In the genomic region with DNA sequence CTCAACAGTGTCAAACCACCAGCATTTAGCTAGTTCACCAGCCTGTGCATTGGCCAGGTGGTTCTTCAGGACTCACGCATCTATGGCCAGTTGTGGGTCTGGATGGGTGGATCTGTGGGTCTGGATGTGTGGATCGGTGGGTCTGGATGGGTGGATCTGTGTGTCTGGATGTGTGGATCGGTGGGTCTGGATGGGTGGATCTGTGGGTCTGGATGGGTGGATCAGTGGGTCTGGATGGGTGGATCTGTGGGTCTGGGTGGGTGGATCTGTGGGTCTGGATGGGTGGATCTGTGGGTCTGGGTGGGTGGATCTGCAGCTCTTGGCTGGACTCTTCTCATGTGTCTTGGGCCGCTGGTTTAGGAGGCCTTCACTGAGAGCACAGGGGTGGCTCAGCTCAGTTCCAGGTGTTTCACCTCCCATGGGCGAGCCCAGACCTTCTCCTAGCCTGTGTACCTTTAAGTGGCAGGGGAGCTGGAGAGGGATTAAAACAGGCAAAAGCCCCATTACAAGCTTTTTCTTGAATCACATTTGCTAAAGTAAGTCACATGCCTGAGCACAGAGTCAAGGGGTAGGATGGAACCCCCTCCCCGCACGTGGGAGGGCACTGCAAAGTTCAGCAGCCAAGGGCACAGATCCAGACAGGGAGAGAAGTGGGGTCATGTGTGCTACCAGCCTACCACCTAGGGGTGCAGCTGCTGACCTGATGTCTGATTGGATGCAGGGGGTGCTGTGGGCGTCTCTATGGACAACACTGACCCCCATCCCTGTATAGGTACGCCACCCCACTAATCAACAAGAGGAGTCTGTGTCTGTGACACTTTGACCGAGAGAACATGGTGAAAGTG, we compare ENCODE assay signal across 18 cellular contexts. TPM values are rescaled to one million over a fixed set of nuclear protein-coding genes. Genes with fewer than 3 reads are reported as not detected.
DNase-seq lines count a peak whose midpoint lies in the region; ATAC-seq, FAIRE-seq and TF ChIP-seq lines count a peak whose summit lies in the region.
"Had no signal": no experiment of that assay in that cellular context is flagged by ENCODE, and none has a peak within 500 bp of the region (broad histone marks: within the 10 kb centered on the region; RNA-seq: fewer than 3 reads in every experiment).

No MANE protein-coding gene starts in this region.

- DNase-seq in HepG2 (ENCODE audit: low spot score), result no peak
- DNase-seq in right lobe of liver, result no peak
- DNase-seq in activated CD8-positive, alpha-beta memory T cell treated with anti-CD3 and anti-CD28 coated beads, Interleukin-2, amount 10 ng/mL, durations not matched to agents 7 days and 5 days, result no peak
- DNase-seq in memory B cell (ENCODE audit: low spot score in 2 of 2), result no peak
- no peak for DNase-seq in T-cell
- no peak for DNase-seq in mucosa of gallbladder (ENCODE audit: low spot score)
- no peak for DNase-seq in MM.1S
- DNase-seq: activated effector memory CD4-positive, alpha-beta T cell treated with anti-CD3 and anti-CD28 coated beads, Interleukin-2, amount 50 U/mL, for 16 hours; dermis blood vessel endothelial cell; Kasumi-1; NCI-H187 treated with DMSO at 0.1 percent for 48 hours; right cardiac atrium; Right ventricle myocardium superior; stimulated activated CD8-positive, alpha-beta memory T cell treated with anti-CD3 and anti-CD28 coated beads, Interleukin-4, amount 100 ng/mL, for 48 hours had no signal

- TF ChIP-seq EP300 in HepG2 (IDR thresholded peaks at IDR 0.05; ENCODE audit: low read depth in 2 of 2, low read length in 2 of 2) (no peak), HepG2 (CRISPR knock-in tag; IDR thresholded peaks at IDR 0.05; ENCODE audit: borderline replicate concordance) (no peak)

- H3K9me2 ChIP-seq in MM.1S (replicated peaks; ENCODE audit: insufficient read depth, low read length), result no peaks in the 10 kb centered on the region

- intact Hi-C loops in HepG2 (cut with micrococcal nuclease; ENCODE audit: unreplicated experiment) (loop anchor here (5.0 to 10.0 kb wide), 2 partner anchors 93 to 355 kb away; a partner anchor contains a TSS), right lobe of liver (cut with DNase I) (loop anchor here (5.0 kb wide), 2 partner anchors 182 to 228 kb away; no protein-coding TSS in a partner anchor)

- no peak overlapping the region for H3K4me3 ChIP-seq in HepG2 (replicated peaks in 1 of 3; ENCODE audit: insufficient read depth in 1 of 3, low read depth in 2 of 3, low read length in 3 of 3)
- no peak overlapping the region for H3K4me3 ChIP-seq in right lobe of liver
- H3K4me3 ChIP-seq in MM.1S (ENCODE audit: low read length), result no peak overlapping the region
- H3K4me3 ChIP-seq: adrenal gland, pancreas had no signal

- H3K79me2 ChIP-seq in HepG2 (ENCODE audit: insufficient read depth, low read length) (no peaks in the 10 kb centered on the region), MM.1S (ENCODE audit: low read length) (peaks cover 9% of the 10 kb centered on the region)

- H3K9ac ChIP-seq in HepG2 (ENCODE audit: insufficient read depth, low read depth, low read length) (no peak overlapping the region), MM.1S (ENCODE audit: low read length) (no peak overlapping the region)

- TF ChIP-seq CTCF in HepG2 (CRISPR knock-in tag; IDR thresholded peaks at IDR 0.05) (no peak), right lobe of liver (IDR thresholded peaks at IDR 0.05) (no peak), MM.1S (IDR thresholded peaks at IDR 0.05; ENCODE audit: low read length) (no peak)

- H2AFZ ChIP-seq in HepG2 (ENCODE audit: low read length) (no peak overlapping the region), MM.1S (ENCODE audit: low read length) (no peak overlapping the region)

- TF ChIP-seq POLR2A in HepG2 (IDR thresholded peaks at IDR 0.05; ENCODE audit: insufficient read depth in 1 of 2, low read depth in 2 of 2, low read length in 2 of 2) (no peak), right lobe of liver (IDR thresholded peaks at IDR 0.05) (no peak)

- no peak overlapping the region for H3K27ac ChIP-seq in HepG2 (ENCODE audit: extremely low read length, insufficient read depth, low read length)
- H3K27ac ChIP-seq in right lobe of liver, result no peak overlapping the region
- no peak overlapping the region for H3K27ac ChIP-seq in MM.1S (ENCODE audit: low read length)
- H3K27ac ChIP-seq: adrenal gland had no signal

- FAIRE-seq in HepG2 (lab: Jason Lieb, UNC), result no peak
- FAIRE-seq: bronchial epithelial cell, pancreas had no signal

- TF ChIP-seq RAD21 in HepG2 (CRISPR knock-in tag; IDR thresholded peaks at IDR 0.05), result no peak

- BruUV-seq in HepG2 (replicated peaks; lab: Mats Ljungman, UMichigan), result no TSS peak

- H3K27me3 Mint-ChIP-seq in activated CD8-positive, alpha-beta memory T cell treated with anti-CD3 and anti-CD28 coated beads, Interleukin-2, amount 10 ng/mL, durations not matched to agents 7 days and 5 days, result no peaks in the 10 kb centered on the region
- H3K27me3 Mint-ChIP-seq in memory B cell (no peaks in the 10 kb centered on the region), T-cell (no peaks in the 10 kb centered on the region)

- CTCF ChIA-PET in HepG2 (lab: Yijun Ruan, JAX; ENCODE audit: low intra/inter-chr PET ratio, low total read pairs) (interaction anchor here (7.5 kb wide), 1 partner anchor 226 kb away, joined by 136 read pairs; no protein-coding TSS in a partner anchor), T-cell (lab: Charles Lee) (no interaction called here)
- CTCF ChIA-PET in activated CD8-positive, alpha-beta memory T cell treated with anti-CD3 and anti-CD28 coated beads, Interleukin-2, amount 10 ng/mL, durations not matched to agents 7 days and 5 days (lab: Charles Lee), result interaction anchor here (0.9 to 6.4 kb wide), 8 partner anchors 12 to 413 kb away, joined by 3 to 52 read pairs (median 4); a partner anchor contains a TSS

- WGBS in HepG2 (ENCODE audit: low lambda C conversion rate), result 79% methylated on average over 9 of the region's 10 CpGs
- 84% methylated on average over 4 of the region's 10 CpGs for WGBS in right lobe of liver (ENCODE audit: insufficient coverage, low coverage, low lambda C conversion rate, missing lambda C conversion rate)

- ATAC-seq in HepG2 (no peak), right lobe of liver (no peak), memory B cell (ENCODE audit: low read depth) (no peak), T-cell (replicated peaks in 1 of 4) (no peak), GM21423 (IDR thresholded peaks at IDR 0.05; ENCODE audit: unreplicated experiment) (no peak)
- no peak for ATAC-seq in activated CD8-positive, alpha-beta memory T cell treated with anti-CD3 and anti-CD28 coated beads, Interleukin-2, amount 10 ng/mL, durations not matched to agents 7 days and 5 days
- ATAC-seq: right cardiac atrium had no signal

- peaks cover 62% of the 10 kb centered on the region for H3K4me1 Mint-ChIP-seq in activated CD8-positive, alpha-beta memory T cell treated with anti-CD3 and anti-CD28 coated beads, Interleukin-2, amount 10 ng/mL, durations not matched to agents 7 days and 5 days
- H3K4me1 Mint-ChIP-seq in memory B cell (peaks cover 32% of the 10 kb centered on the region), T-cell (peaks cover 28 to 45% (median 31%) of the 10 kb centered on the region in 3 donors)

- no peaks in the 10 kb centered on the region for H3K36me3 ChIP-seq in HepG2 (replicated peaks in 1 of 2; ENCODE audit: control insufficient read depth in 1 of 2, insufficient read depth in 2 of 2, low read length in 2 of 2)
- H3K36me3 ChIP-seq in right lobe of liver, result no peaks in the 10 kb centered on the region
- H3K36me3 ChIP-seq in MM.1S (replicated peaks; ENCODE audit: insufficient read depth, low read length), result no peaks in the 10 kb centered on the region
- H3K36me3 ChIP-seq: adrenal gland, pancreas had no signal

- no peaks in the 10 kb centered on the region for H4K20me1 ChIP-seq in HepG2 (ENCODE audit: insufficient read depth, low read length)
- no peaks in the 10 kb centered on the region for H4K20me1 ChIP-seq in MM.1S (ENCODE audit: insufficient read depth, low read length)

- no peaks in the 10 kb centered on the region for H3K9me3 Mint-ChIP-seq in activated CD8-positive, alpha-beta memory T cell treated with anti-CD3 and anti-CD28 coated beads, Interleukin-2, amount 10 ng/mL, durations not matched to agents 7 days and 5 days (ENCODE audit: low read depth)
- H3K9me3 Mint-ChIP-seq in memory B cell (no peaks in the 10 kb centered on the region), T-cell (no peaks in the 10 kb centered on the region)

- H3F3A ChIP-seq in MM.1S (ENCODE audit: insufficient read depth, low read length), result peaks cover 15% of the 10 kb centered on the region

- POLR2A ChIA-PET in HepG2 (lab: Yijun Ruan, JAX) (interaction anchor here (0.6 to 1.7 kb wide), 3 partner anchors 220 to 378 kb away, joined by 3 to 5 read pairs (median 5); a partner anchor contains a TSS), T-cell (lab: Charles Lee) (no interaction called here)

- peaks cover 5% of the 10 kb centered on the region for H3K36me3 Mint-ChIP-seq in activated CD8-positive, alpha-beta memory T cell treated with anti-CD3 and anti-CD28 coated beads, Interleukin-2, amount 10 ng/mL, durations not matched to agents 7 days and 5 days
- H3K36me3 Mint-ChIP-seq in memory B cell (peaks cover 2% of the 10 kb centered on the region), T-cell (peaks cover 6% of the 10 kb centered on the region)

- H3K27me3 ChIP-seq in HepG2 (ENCODE audit: control insufficient read depth in 1 of 2, insufficient read depth in 2 of 2, low read length in 2 of 2), result no peaks in the 10 kb centered on the region; a peak in 1 of 5 replicates
- H3K27me3 ChIP-seq in right lobe of liver, result no peaks in the 10 kb centered on the region
- H3K27me3 ChIP-seq in MM.1S (replicated peaks; ENCODE audit: insufficient read depth, low read length), result no peaks in the 10 kb centered on the region
- H3K27me3 ChIP-seq: adrenal gland, pancreas had no signal

- H3K4me3 Mint-ChIP-seq in activated CD8-positive, alpha-beta memory T cell treated with anti-CD3 and anti-CD28 coated beads, Interleukin-2, amount 10 ng/mL, durations not matched to agents 7 days and 5 days, result no peak overlapping the region
- no peak overlapping the region for H3K4me3 Mint-ChIP-seq in memory B cell
- no peak overlapping the region for H3K4me3 Mint-ChIP-seq in T-cell

- H3K27ac Mint-ChIP-seq in activated CD8-positive, alpha-beta memory T cell treated with anti-CD3 and anti-CD28 coated beads, Interleukin-2, amount 10 ng/mL, durations not matched to agents 7 days and 5 days, result peak overlapping the region; percentile 61
- H3K27ac Mint-ChIP-seq in memory B cell (peak overlapping the region; percentile 85), T-cell (no peak overlapping the region)

- H3K9me3 ChIP-seq in HepG2 (ENCODE audit: low read length), result no peaks in the 10 kb centered on the region
- no peaks in the 10 kb centered on the region for H3K9me3 ChIP-seq in right lobe of liver
- no peaks in the 10 kb centered on the region for H3K9me3 ChIP-seq in MM.1S (replicated peaks; ENCODE audit: insufficient read depth, low read length)
- H3K9me3 ChIP-seq: adrenal gland, pancreas had no signal

- H3K4me2 ChIP-seq in HepG2 (ENCODE audit: low read depth, low read length) (no peak overlapping the region), MM.1S (ENCODE audit: low read depth, low read length) (no peak overlapping the region)

- in situ Hi-C loops in HepG2 (cut with HindIII; ENCODE audit: extremely low pct_ligation_motif_present, low pct_unique_long_range_greater_than_20kb), result loop anchor here (5.0 kb wide), 4 partner anchors 182 to 483 kb away; no protein-coding TSS in a partner anchor

- peaks cover 45% of the 10 kb centered on the region for H3K4me1 ChIP-seq in HepG2 (ENCODE audit: insufficient read depth, low read length)
- H3K4me1 ChIP-seq in right lobe of liver, result peaks cover 0 to 40% (median 14%) of the 10 kb centered on the region in 4 donors
- H3K4me1 ChIP-seq in MM.1S (ENCODE audit: low read length), result peaks cover 21% of the 10 kb centered on the region

RNA-seq across cellular contexts. Expression of a gene that starts 3.4 kb away (rescaled TPM):
- total RNA-seq in HepG2 (2016; rRNA removed; fragmentation: Illumina TruSeq; extraction: Trizol), result 70.4 and 85.8 TPM in 2 replicates
- 16.4 and 18.5 TPM in 2 replicates for total RNA-seq in HepG2 (2016; cell fraction: cytosol; rRNA removed; fragmentation: Illumina TruSeq; extraction: Trizol; ENCODE audit: low read depth)
- total RNA-seq in HepG2 (2016; cell fraction: insoluble cytoplasmic fraction; rRNA removed; fragmentation: Illumina TruSeq; extraction: Trizol), result 72.4 and 82.8 TPM in 2 replicates
- 22.6 and 30.6 TPM in 2 replicates for total RNA-seq in HepG2 (2016; cell fraction: membrane; rRNA removed; fragmentation: Illumina TruSeq; extraction: Trizol)
- total RNA-seq in HepG2 (2016; cell fraction: nucleus; rRNA removed; fragmentation: Illumina TruSeq; extraction: Trizol), result 19.6 and 33.1 TPM in 2 replicates
- polyA plus RNA-seq in HepG2 (2011; rRNA removed), result 53.5 and 53.9 TPM in 2 replicates
- polyA plus RNA-seq in HepG2 (2011; cell fraction: cytosol; rRNA removed), result 62.7 and 64.9 TPM in 2 replicates
- 24.6 and 28.0 TPM in 2 replicates for polyA plus RNA-seq in HepG2 (2011; cell fraction: nucleus; rRNA removed)
- polyA plus RNA-seq in HepG2 (2012), result 50.9 and 51.9 TPM in 2 replicates
- polyA plus RNA-seq in HepG2 (2016; cell fraction: cytosol; fragmentation: Illumina TruSeq; extraction: Trizol; ENCODE audit: low read depth), result 11.7 and 13.3 TPM in 2 replicates
- 83.5 and 86.0 TPM in 2 replicates for polyA plus RNA-seq in HepG2 (2016; cell fraction: insoluble cytoplasmic fraction; fragmentation: Illumina TruSeq; extraction: Trizol; ENCODE audit: low read depth)
- 23.4 and 24.0 TPM in 2 replicates for polyA plus RNA-seq in HepG2 (2016; cell fraction: membrane; fragmentation: Illumina TruSeq; extraction: Trizol; ENCODE audit: low read depth)
- polyA plus RNA-seq in HepG2 (2016; cell fraction: nucleus; fragmentation: Illumina TruSeq; extraction: Trizol; ENCODE audit: insufficient read depth, low read depth), result 45.2 and 55.4 TPM in 2 replicates
- polyA minus RNA-seq in HepG2 (2011; rRNA and poly(A)+ RNA removed; ENCODE audit: low replicate concordance), result 26.5 and 26.6 TPM in 2 replicates
- 21.1 and 23.4 TPM in 2 replicates for polyA minus RNA-seq in HepG2 (2011; cell fraction: cytosol; rRNA and poly(A)+ RNA removed)
- 14.0 and 17.6 TPM in 2 replicates for polyA minus RNA-seq in HepG2 (2011; cell fraction: nucleus; rRNA and poly(A)+ RNA removed)
- total RNA-seq in right lobe of liver, result 10 to 100 TPM; 14.0 to 27.4 (median 20.9) TPM
- total RNA-seq in activated CD8-positive, alpha-beta memory T cell treated with anti-CD3 and anti-CD28 coated beads, Interleukin-2, amount 10 ng/mL, durations not matched to agents 7 days and 5 days, result 10 to 100 TPM; 27.8 to 35.3 TPM
- total RNA-seq in T-cell, result 10 to 100 TPM; 17.5 to 29.4 (median 25.9) TPM
- 27.2 TPM for total RNA-seq in mucosa of gallbladder

RNA-seq across cellular contexts. Expression of a gene that starts 45.5 kb away (rescaled TPM):
- total RNA-seq in HepG2 (2016; rRNA removed; fragmentation: Illumina TruSeq; extraction: Trizol), result not detected in 2 replicates
- not detected in 2 replicates for total RNA-seq in HepG2 (2016; cell fraction: cytosol; rRNA removed; fragmentation: Illumina TruSeq; extraction: Trizol; ENCODE audit: low read depth)
- total RNA-seq in HepG2 (2016; cell fraction: insoluble cytoplasmic fraction; rRNA removed; fragmentation: Illumina TruSeq; extraction: Trizol), result not detected in 2 replicates
- not detected in 2 replicates for total RNA-seq in HepG2 (2016; cell fraction: membrane; rRNA removed; fragmentation: Illumina TruSeq; extraction: Trizol)
- not detected in 2 replicates for total RNA-seq in HepG2 (2016; cell fraction: nucleus; rRNA removed; fragmentation: Illumina TruSeq; extraction: Trizol)
- polyA plus RNA-seq in HepG2 (2011; rRNA removed), result 0.16 and 0.25 TPM in 2 replicates
- 0.08 TPM in 1 of 2 replicates, not detected in the other for polyA plus RNA-seq in HepG2 (2011; cell fraction: cytosol; rRNA removed)
- polyA plus RNA-seq in HepG2 (2011; cell fraction: nucleus; rRNA removed), result 0.12 and 0.16 TPM in 2 replicates
- 0.39 and 0.84 TPM in 2 replicates for polyA plus RNA-seq in HepG2 (2012)
- not detected in 2 replicates for polyA plus RNA-seq in HepG2 (2016; cell fraction: cytosol; fragmentation: Illumina TruSeq; extraction: Trizol; ENCODE audit: low read depth)
- not detected in 2 replicates for polyA plus RNA-seq in HepG2 (2016; cell fraction: insoluble cytoplasmic fraction; fragmentation: Illumina TruSeq; extraction: Trizol; ENCODE audit: low read depth)
- polyA plus RNA-seq in HepG2 (2016; cell fraction: membrane; fragmentation: Illumina TruSeq; extraction: Trizol; ENCODE audit: low read depth), result not detected in 2 replicates
- polyA plus RNA-seq in HepG2 (2016; cell fraction: nucleus; fragmentation: Illumina TruSeq; extraction: Trizol; ENCODE audit: insufficient read depth, low read depth), result not detected in 2 replicates
- polyA minus RNA-seq in HepG2 (2011; rRNA and poly(A)+ RNA removed; ENCODE audit: low replicate concordance), result not detected in 2 replicates
- polyA minus RNA-seq in HepG2 (2011; cell fraction: cytosol; rRNA and poly(A)+ RNA removed), result not detected in 2 replicates
- 0.64 and 1.2 TPM in 2 replicates for polyA minus RNA-seq in HepG2 (2011; cell fraction: nucleus; rRNA and poly(A)+ RNA removed)
- 1 to 10 TPM in 1 of 6 experiments, under 1 TPM in 3, not detected in 2; 0.20 to 1.3 (median 0.69) TPM for total RNA-seq in right lobe of liver
- total RNA-seq in activated CD8-positive, alpha-beta memory T cell treated with anti-CD3 and anti-CD28 coated beads, Interleukin-2, amount 10 ng/mL, durations not matched to agents 7 days and 5 days, result under 1 TPM in 1 of 2 experiments, not detected in 1; 0.18 TPM
- not detected for total RNA-seq in T-cell
- total RNA-seq in mucosa of gallbladder, result not detected
- total RNA-seq: dermis blood vessel endothelial cell, right cardiac atrium, Right ventricle myocardium superior had no signal

Comparison
In these comparisons a context has a peak if more than half of its experiments do, and no peak if none do; other contexts are left out.
1. H3K27ac Mint-ChIP-seq: peak in activated CD8-positive, alpha-beta memory T cell treated with anti-CD3 and anti-CD28 coated beads, Interleukin-2, amount 10 ng/mL, durations not matched to agents 7 days and 5 days (single experiment) and memory B cell (single experiment); none in T-cell (0 of 2).
2. CTCF ChIA-PET loops: an anchor here in HepG2 (7.5 kb wide) and activated CD8-positive, alpha-beta memory T cell treated with anti-CD3 and anti-CD28 coated beads, Interleukin-2, amount 10 ng/mL, durations not matched to agents 7 days and 5 days (0.9 to 6.4 kb wide); none called in T-cell.